Comparison of ENCODE assay signal across 10 cellular contexts in genomic region chr16:15592324-15592723, GRCh38. TPM values are rescaled to one million over a fixed set of nuclear protein-coding genes. Genes with fewer than 3 reads are reported as not detected.
DNase-seq lines count a peak whose midpoint lies in the region; ATAC-seq and TF ChIP-seq lines count a peak whose summit lies in the region.
"Had no signal": no experiment of that assay in that cellular context is flagged by ENCODE, and none has a peak within 500 bp of the region (broad histone marks: within the 10 kb centered on the region; RNA-seq: fewer than 3 reads in every experiment).

No MANE protein-coding gene starts in this region.

- peak; percentile 6 for DNase-seq in activated effector memory CD4-positive, alpha-beta T cell treated with Interleukin-2 at 50 U/mL for 16 hours
- DNase-seq in activated effector memory CD4-positive, alpha-beta T cell treated with anti-CD3 and anti-CD28 coated beads, Interleukin-2, amount 50 U/mL, for 16 hours = no peak
- peak in 12 of 34 experiments; percentile 5 to 61 (median 12) for DNase-seq in T-cell
- DNase-seq in erythroblast (lab: John Stamatoyannopoulos, UW) = peak; percentile 25 to 66
- DNase-seq in stomach = no peak
- no peak for DNase-seq in MCF 10A (ENCODE audit: unreplicated experiment)
- no peak for DNase-seq in SIG-M5 (lab: John Stamatoyannopoulos, UW)
- no peak for DNase-seq in head of caudate nucleus
- DNase-seq: NCI-H2107, SHP77 treated with DMSO at 0.1 percent for 48 hours had no signal

- H3K27ac ChIP-seq in stomach = peak overlapping the region in 3 of 5 donors; percentile 36 to 93 (median 90)

- H3K27ac Mint-ChIP-seq in T-cell (peak overlapping the region; percentile 79 to 94), MCF 10A (ENCODE audit: low read depth, unreplicated experiment) (no peak overlapping the region)

- H3K36me3 Mint-ChIP-seq in T-cell = peaks cover 58% of the 10 kb centered on the region
- H3K36me3 Mint-ChIP-seq in MCF 10A (ENCODE audit: insufficient read depth, unreplicated experiment) = peaks cover 47% of the 10 kb centered on the region

- no TSS peak for BruUV-seq in MCF 10A (replicated peaks; lab: Mats Ljungman, UMichigan)

- H3K9me3 ChIP-seq in stomach = no peaks in the 10 kb centered on the region

- WGBS in stomach, 5 donors = 60 to 82% (median 76%) methylated on average over 8 to 9 of the region's 9 CpGs

- no peak for TF ChIP-seq EP300 in stomach (IDR thresholded peaks at IDR 0.05)

- POLR2A ChIA-PET in T-cell (lab: Charles Lee) (interaction anchor here in 1 of 2 donors (0.5 kb wide), 1 partner anchor 68 kb away, joined by 8 read pairs; no protein-coding TSS in a partner anchor), MCF 10A (lab: Yijun Ruan, JAX) (interaction anchor here (0.6 to 4.9 kb wide), 2 partner anchors 10 to 50 kb away, joined by 3 to 24 read pairs; partner anchors contain the start of gene MARF1)

- TF ChIP-seq CTCF in stomach (IDR thresholded peaks at IDR 0.05) = no peak
- TF ChIP-seq CTCF in MCF 10A (IDR thresholded peaks at IDR 0.05; ENCODE audit: unreplicated experiment) = no peak

- no peak overlapping the region for H3K4me3 ChIP-seq in stomach

- H3K4me3 Mint-ChIP-seq in T-cell (peak overlapping the region in 1 of 3 donors; percentile 6), MCF 10A (ENCODE audit: unreplicated experiment) (no peak overlapping the region)

- peaks cover 14 to 72% (median 56%) of the 10 kb centered on the region in 4 donors for H3K36me3 ChIP-seq in stomach

- no peak for TF ChIP-seq POLR2A in erythroblast (IDR thresholded peaks at IDR 0.05; ENCODE audit: low read length)
- TF ChIP-seq POLR2A in stomach (IDR thresholded peaks at IDR 0.05) = no peak

- ATAC-seq in T-cell (replicated peaks in 1 of 4) = peak in 1 of 4 experiments; percentile 5

- H3K4me1 Mint-ChIP-seq in T-cell = peaks cover 12 to 67% (median 63%) of the 10 kb centered on the region in 3 donors
- peaks cover 17% of the 10 kb centered on the region for H3K4me1 Mint-ChIP-seq in MCF 10A (ENCODE audit: insufficient read depth, unreplicated experiment)

- no peaks in the 10 kb centered on the region for H3K9me3 Mint-ChIP-seq in T-cell
- H3K9me3 Mint-ChIP-seq in MCF 10A (ENCODE audit: unreplicated experiment) = no peaks in the 10 kb centered on the region

- H3K27me3 ChIP-seq in stomach = no peaks in the 10 kb centered on the region

- H3K4me1 ChIP-seq in stomach = peaks cover 10 to 41% (median 15%) of the 10 kb centered on the region in 4 donors

- H3K27me3 Mint-ChIP-seq in T-cell = no peaks in the 10 kb centered on the region
- no peaks in the 10 kb centered on the region for H3K27me3 Mint-ChIP-seq in MCF 10A (ENCODE audit: insufficient read depth, unreplicated experiment)

- intact Hi-C loops in stomach (cut with DNase I; ENCODE audit: low total_unique reads) = no loop called here
- intact Hi-C loops in MCF 10A (cut with micrococcal nuclease) = loop anchor here (5.0 kb wide), 1 partner anchor 90 kb away; no protein-coding TSS in a partner anchor
- intact Hi-C loops in head of caudate nucleus (cut with DNase I) = no loop called here

- CTCF ChIA-PET in T-cell (lab: Charles Lee) = interaction anchor here in 1 of 2 donors (0.7 kb wide), 1 partner anchor 46 kb away, joined by 6 read pairs; no protein-coding TSS in a partner anchor
- CTCF ChIA-PET in MCF 10A (lab: Yijun Ruan, JAX) = interaction anchor here (0.7 kb wide), 1 partner anchor 42 kb away, joined by 3 read pairs; no protein-coding TSS in a partner anchor

RNA-seq across cellular contexts. Expression of gene MARF1, which starts 50.6 kb away (rescaled TPM):
- 100 to 1,000 TPM; 151 to 180 (median 177) TPM for total RNA-seq in T-cell
- total RNA-seq in stomach = 10 to 100 TPM; 36.9 to 65.3 (median 57.1) TPM
- 10 to 100 TPM; 15.5 to 24.6 (median 16.1) TPM for polyA plus RNA-seq in stomach
- 48.1 and 56.2 TPM in 2 replicates for total RNA-seq in MCF 10A (2022)

RNA-seq across cellular contexts. Expression of gene NDE1, which starts 57.7 kb away (rescaled TPM):
- total RNA-seq in T-cell = 100 to 1,000 TPM in 4 of 5 donors, 10 to 100 TPM in 1; 90.8 to 110 (median 103) TPM
- total RNA-seq in stomach = 100 to 1,000 TPM in 1 of 5 donors, 10 to 100 TPM in 4; 26.2 to 286 (median 28.6) TPM
- 10 to 100 TPM in 1 of 3 donors, 1 to 10 TPM in 2; 6.7 to 13.9 (median 8.1) TPM for polyA plus RNA-seq in stomach
- 121 and 162 TPM in 2 replicates for total RNA-seq in MCF 10A (2022)

Comparison
In these comparisons a context has a peak if more than half of its experiments do, and no peak if none do; other contexts are left out.
1. DNase-seq: peak in activated effector memory CD4-positive, alpha-beta T cell treated with Interleukin-2 at 50 U/mL for 16 hours (single experiment) and erythroblast (2 of 2); none in activated effector memory CD4-positive, alpha-beta T cell treated with anti-CD3 and anti-CD28 coated beads, Interleukin-2, amount 50 U/mL, for 16 hours (single experiment), stomach (single experiment), MCF 10A (single experiment), SIG-M5 (single experiment) and head of caudate nucleus (0 of 42).